In the genomic region with DNA sequence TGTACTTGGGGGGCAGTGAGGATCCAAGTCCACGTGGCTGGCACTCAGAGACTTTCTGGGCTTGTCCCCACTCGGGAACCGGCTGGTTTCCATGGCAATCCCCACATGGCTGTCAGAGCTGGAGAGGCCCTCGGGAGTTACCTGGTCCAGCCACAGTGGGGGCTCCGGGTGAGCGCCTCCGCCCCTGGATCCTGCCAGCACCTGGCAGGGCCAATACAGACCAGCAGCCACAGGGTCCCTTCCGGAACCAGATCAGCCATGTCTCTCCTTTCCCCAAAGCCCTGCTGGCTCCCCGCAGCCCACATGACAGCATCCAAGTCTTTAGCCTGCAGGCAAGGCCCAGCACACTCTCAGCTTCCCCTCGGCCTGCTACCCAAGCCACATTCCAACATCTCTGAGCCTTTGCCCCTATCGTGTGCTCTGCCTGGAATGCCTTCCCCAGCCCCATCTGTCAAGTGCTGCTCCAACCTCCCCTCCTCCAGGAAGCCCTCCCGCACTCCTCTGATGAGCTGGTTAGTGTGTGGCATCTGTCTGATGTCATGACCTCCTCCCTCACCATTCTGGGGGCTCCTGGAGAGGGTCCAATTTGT, we compare ENCODE assay signal across 11 cellular contexts. TPM values are rescaled to one million over a fixed set of nuclear protein-coding genes. Genes with fewer than 3 reads are reported as not detected.
DNase-seq lines count a peak whose midpoint lies in the region; ATAC-seq and TF ChIP-seq lines count a peak whose summit lies in the region.
"Had no signal": no experiment of that assay in that cellular context is flagged by ENCODE, and none has a peak within 500 bp of the region (broad histone marks: within the 10 kb centered on the region; RNA-seq: fewer than 3 reads in every experiment).

No MANE protein-coding gene starts in this region.

- peak overlapping the region; percentile 60 for H3K9ac ChIP-seq in SK-N-MC (ENCODE audit: insufficient read length)

- in situ Hi-C loops in gastrocnemius medialis (cut with MboI; ENCODE audit: low sequenced_read_pairs in 4 of 4), result no loop called here

- TF ChIP-seq POLR2A in gastroesophageal sphincter (IDR thresholded peaks at IDR 0.05) (no peak), gastrocnemius medialis (IDR thresholded peaks at IDR 0.05) (no peak)

- H3K4me3 Mint-ChIP-seq in activated CD4-positive, alpha-beta memory T cell treated with anti-CD3 and anti-CD28 coated beads, Interleukin-2, amount 10 ng/mL, durations not matched to agents 7 days and 5 days, result no peak overlapping the region
- H3K4me3 Mint-ChIP-seq in naive thymus-derived CD8-positive, alpha-beta T cell, result peak overlapping the region in 1 of 10 donors; percentile 41

- intact Hi-C loops in gastrocnemius medialis (cut with DNase I; ENCODE audit: low total_unique reads), result loop anchor here (5.0 kb wide), 1 partner anchor 96 kb away; no protein-coding TSS in a partner anchor

- H3K27ac ChIP-seq in SK-N-MC (peak overlapping the region; percentile 95), gastroesophageal sphincter (peak overlapping the region in 3 of 4 donors; percentile 79 to 88 (median 84)), gastrocnemius medialis (peak overlapping the region; percentile 68 to 86 (median 81))

- no peak for TF ChIP-seq EP300 in gastroesophageal sphincter (IDR thresholded peaks at IDR 0.05)

- TF ChIP-seq CTCF in gastroesophageal sphincter (IDR thresholded peaks at IDR 0.05) (no peak), gastrocnemius medialis (IDR thresholded peaks at IDR 0.05 in 4 of 5, conservative IDR thresholded peaks at IDR 0.05 in 1 of 5) (no peak)

- no peaks in the 10 kb centered on the region for H3K9me3 Mint-ChIP-seq in activated CD4-positive, alpha-beta memory T cell treated with anti-CD3 and anti-CD28 coated beads, Interleukin-2, amount 10 ng/mL, durations not matched to agents 7 days and 5 days
- no peaks in the 10 kb centered on the region for H3K9me3 Mint-ChIP-seq in naive thymus-derived CD8-positive, alpha-beta T cell

- WGBS in gastroesophageal sphincter (ENCODE audit: low coverage in 1 of 2), 2 donors, result 33 to 43% methylated on average over 4 to 5 of the region's 12 CpGs

- peak; percentile 59 for DNase-seq in Daoy (ENCODE audit: low read depth)
- no peak for DNase-seq in SK-N-MC (ENCODE audit: low read depth, low spot score)
- DNase-seq in gastrocnemius medialis, result no peak
- no peak for DNase-seq in activated CD4-positive, alpha-beta memory T cell treated with anti-CD3 and anti-CD28 coated beads, Interleukin-2, amount 10 ng/mL, durations not matched to agents 7 days and 5 days
- no peak for DNase-seq in CD1c-positive myeloid dendritic cell (ENCODE audit: extremely low spot score)
- DNase-seq in midbrain (lab: John Stamatoyannopoulos, UW), result no peak
- no peak for DNase-seq in naive thymus-derived CD8-positive, alpha-beta T cell
- DNase-seq: NCI-H1930 had no signal

- ATAC-seq in gastroesophageal sphincter, result no peak
- ATAC-seq in gastrocnemius medialis, result no peak
- no peak for ATAC-seq in naive thymus-derived CD8-positive, alpha-beta T cell

- H3K36me3 ChIP-seq in SK-N-MC (ENCODE audit: insufficient read depth, low read length), result no peaks in the 10 kb centered on the region
- H3K36me3 ChIP-seq in gastroesophageal sphincter, result no peaks in the 10 kb centered on the region
- no peaks in the 10 kb centered on the region for H3K36me3 ChIP-seq in gastrocnemius medialis

- H3K27me3 Mint-ChIP-seq in activated CD4-positive, alpha-beta memory T cell treated with anti-CD3 and anti-CD28 coated beads, Interleukin-2, amount 10 ng/mL, durations not matched to agents 7 days and 5 days, result peaks cover 57% of the 10 kb centered on the region
- peaks cover 0 to 11% (median 6%) of the 10 kb centered on the region in 5 donors for H3K27me3 Mint-ChIP-seq in naive thymus-derived CD8-positive, alpha-beta T cell

- H3K4me3 ChIP-seq in SK-N-MC (peak overlapping the region; percentile 66), gastroesophageal sphincter (peak overlapping the region in 1 of 2 donors; percentile 30), gastrocnemius medialis (peak overlapping the region in 1 of 4 donors; percentile 22)

- CTCF ChIA-PET in activated CD4-positive, alpha-beta memory T cell treated with anti-CD3 and anti-CD28 coated beads, Interleukin-2, amount 10 ng/mL, durations not matched to agents 7 days and 5 days (lab: Charles Lee), result no interaction called here

- H3K27me3 ChIP-seq in gastroesophageal sphincter (no peaks in the 10 kb centered on the region), gastrocnemius medialis (no peaks in the 10 kb centered on the region)

- H3K9me3 ChIP-seq in SK-N-MC (ENCODE audit: low read depth, low read length) (no peaks in the 10 kb centered on the region), gastroesophageal sphincter (no peaks in the 10 kb centered on the region), gastrocnemius medialis (no peaks in the 10 kb centered on the region)

- POLR2A ChIA-PET in activated CD4-positive, alpha-beta memory T cell treated with anti-CD3 and anti-CD28 coated beads, Interleukin-2, amount 10 ng/mL, durations not matched to agents 7 days and 5 days (lab: Charles Lee), result no interaction called here
- POLR2A ChIA-PET in naive thymus-derived CD8-positive, alpha-beta T cell (lab: Charles Lee), result interaction anchor here (0.5 to 1.2 kb wide), 3 partner anchors 10 to 433 kb away, joined by 3 to 4 read pairs (median 4); no protein-coding TSS in a partner anchor

- H3K4me1 Mint-ChIP-seq in activated CD4-positive, alpha-beta memory T cell treated with anti-CD3 and anti-CD28 coated beads, Interleukin-2, amount 10 ng/mL, durations not matched to agents 7 days and 5 days, result peaks cover 23% of the 10 kb centered on the region
- H3K4me1 Mint-ChIP-seq in naive thymus-derived CD8-positive, alpha-beta T cell, result peaks cover 15 to 62% (median 25%) of the 10 kb centered on the region in 4 donors

- no peaks in the 10 kb centered on the region for H3K36me3 Mint-ChIP-seq in activated CD4-positive, alpha-beta memory T cell treated with anti-CD3 and anti-CD28 coated beads, Interleukin-2, amount 10 ng/mL, durations not matched to agents 7 days and 5 days (ENCODE audit: low read depth)
- no peaks in the 10 kb centered on the region for H3K36me3 Mint-ChIP-seq in naive thymus-derived CD8-positive, alpha-beta T cell

- H3K4me1 ChIP-seq in gastroesophageal sphincter, result peaks cover 0 to 100% (median 77%) of the 10 kb centered on the region in 3 donors
- peaks cover 73 to 85% of the 10 kb centered on the region in 2 donors for H3K4me1 ChIP-seq in gastrocnemius medialis

- no peak overlapping the region for H3K27ac Mint-ChIP-seq in activated CD4-positive, alpha-beta memory T cell treated with anti-CD3 and anti-CD28 coated beads, Interleukin-2, amount 10 ng/mL, durations not matched to agents 7 days and 5 days
- H3K27ac Mint-ChIP-seq in naive thymus-derived CD8-positive, alpha-beta T cell, result peak overlapping the region in 2 of 10 donors; percentile 37 to 63

RNA-seq across cellular contexts. Expression of gene PLXND1, which starts 8.6 kb away (rescaled TPM):
- total RNA-seq in Daoy (2014; rRNA removed; shearing (Covaris generic)), result 9.1 and 12.1 TPM in 2 replicates
- 10 to 100 TPM; 45.0 to 77.9 (median 61.5) TPM for total RNA-seq in gastroesophageal sphincter
- 10 to 100 TPM; 15.7 to 70.9 (median 19.9) TPM for total RNA-seq in gastrocnemius medialis
- 10 to 100 TPM; 13.4 to 18.0 TPM for total RNA-seq in activated CD4-positive, alpha-beta memory T cell treated with anti-CD3 and anti-CD28 coated beads, Interleukin-2, amount 10 ng/mL, durations not matched to agents 7 days and 5 days
- total RNA-seq in naive thymus-derived CD8-positive, alpha-beta T cell, result 10 to 100 TPM in 1 of 2 experiments, 1 to 10 TPM in 1; 7.4 to 11.3 TPM
- polyA plus RNA-seq in naive thymus-derived CD8-positive, alpha-beta T cell, result 1 to 10 TPM in 1 of 3 donors, under 1 TPM in 2; 0.25 to 1.2 (median 0.30) TPM

RNA-seq across cellular contexts. Expression of gene H1-8, which starts 54.9 kb away (rescaled TPM):
- total RNA-seq in Daoy (2014; rRNA removed; shearing (Covaris generic)), result not detected in 2 replicates
- total RNA-seq in gastroesophageal sphincter (not detected), gastrocnemius medialis (not detected)
- not detected for total RNA-seq in activated CD4-positive, alpha-beta memory T cell treated with anti-CD3 and anti-CD28 coated beads, Interleukin-2, amount 10 ng/mL, durations not matched to agents 7 days and 5 days
- total RNA-seq in naive thymus-derived CD8-positive, alpha-beta T cell, result not detected
- not detected for polyA plus RNA-seq in naive thymus-derived CD8-positive, alpha-beta T cell
- total RNA-seq: frontal cortex, renal cortical epithelial cell had no signal
